Comparison of ENCODE assay signal across 30 cellular contexts in genomic region chr21:36463991-36464390, GRCh38. TPM values are rescaled to one million over a fixed set of nuclear protein-coding genes. Genes with fewer than 3 reads are reported as not detected.
"Had no signal": no experiment of that assay in that cellular context is flagged by ENCODE, and none has a peak within 500 bp of the region (broad histone marks: within the 10 kb centered on the region; RNA-seq: fewer than 3 reads in every experiment).

No MANE protein-coding gene starts in this region.

- H3K27me3 Mint-ChIP-seq: activated B cell treated with CpG ODN at 0.5 μM for 24 hours; activated CD4-positive, alpha-beta memory T cell treated with anti-CD3 and anti-CD28 coated beads, Interleukin-2, amount 10 ng/mL, durations not matched to agents 7 days and 5 days; activated naive CD8-positive, alpha-beta T cell treated with anti-CD3 and anti-CD28 coated beads, Interleukin-2, amount 50 U/mL, for 24 hours had no signal

- H3K36me3 ChIP-seq: ascending aorta had no signal

- H3K27ac Mint-ChIP-seq: activated B cell treated with CpG ODN at 0.5 μM for 24 hours; activated CD4-positive, alpha-beta memory T cell treated with anti-CD3 and anti-CD28 coated beads, Interleukin-2, amount 10 ng/mL, durations not matched to agents 7 days and 5 days; activated naive CD4-positive, alpha-beta T cell treated with anti-CD3 and anti-CD28 coated beads, Interleukin-2, amount 50 U/mL, for 72 hours; activated naive CD8-positive, alpha-beta T cell treated with anti-CD3 and anti-CD28 coated beads, Interleukin-2, amount 50 U/mL, for 24 hours; T-cell had no signal

- H3K27ac ChIP-seq: ascending aorta, body of pancreas, KMS-11, SK-N-MC had no signal

- H3K4me3 ChIP-seq: ascending aorta, body of pancreas, SK-N-MC had no signal

- H3K4me1 ChIP-seq: ascending aorta had no signal

- H3K4me3 Mint-ChIP-seq: activated B cell treated with CpG ODN at 0.5 μM for 24 hours; activated CD4-positive, alpha-beta memory T cell treated with anti-CD3 and anti-CD28 coated beads, Interleukin-2, amount 10 ng/mL, durations not matched to agents 7 days and 5 days; activated naive CD8-positive, alpha-beta T cell treated with anti-CD3 and anti-CD28 coated beads, Interleukin-2, amount 50 U/mL, for 24 hours; T-cell had no signal

- H3K4me1 Mint-ChIP-seq: activated B cell treated with CpG ODN at 0.5 μM for 24 hours; activated CD4-positive, alpha-beta memory T cell treated with anti-CD3 and anti-CD28 coated beads, Interleukin-2, amount 10 ng/mL, durations not matched to agents 7 days and 5 days; activated naive CD8-positive, alpha-beta T cell treated with anti-CD3 and anti-CD28 coated beads, Interleukin-2, amount 50 U/mL, for 24 hours; T-cell had no signal

- ATAC-seq: activated naive CD4-positive, alpha-beta T cell treated with anti-CD3 and anti-CD28 coated beads, Interleukin-2, amount 50 U/mL, for 72 hours; activated naive CD8-positive, alpha-beta T cell treated with anti-CD3 and anti-CD28 coated beads, Interleukin-2, amount 50 U/mL, for 24 hours; body of pancreas; Right ventricle myocardium inferior; T-cell had no signal

- DNase-seq: activated B cell treated with CpG ODN at 0.5 μM for 24 hours; activated CD4-positive, alpha-beta memory T cell treated with anti-CD3 and anti-CD28 coated beads, Interleukin-2, amount 10 ng/mL, durations not matched to agents 7 days and 5 days; activated CD4-positive, alpha-beta T cell treated with anti-CD3 and anti-CD28 coated beads for 1 hour; activated CD4-positive, alpha-beta T cell treated with anti-CD3 and anti-CD28 coated beads, Interleukin-2, amount 50 U/mL, for 1 hour; activated naive CD4-positive, alpha-beta T cell treated with Interleukin-2 at 50 U/mL for 16 hours; activated naive CD8-positive, alpha-beta T cell treated with anti-CD3 and anti-CD28 coated beads, Interleukin-2, amount 50 U/mL, for 24 hours; activated T-cell treated with anti-CD3 and anti-CD28 coated beads for 4 hours; amniotic stem cell; body of pancreas; central memory CD4-positive, alpha-beta T cell; NCI-H1092; NCI-H1417; NCI-H2029; NCI-H2107; NCI-H510A treated with DMSO at 0.1 percent for 48 hours; NCI-H69; T-cell; T-helper 2 cell; T1000 had no signal

- H3K27me3 ChIP-seq: ascending aorta, body of pancreas had no signal

- H3K4me2 ChIP-seq: KMS-11 had no signal

- H3K9me3 Mint-ChIP-seq: activated B cell treated with CpG ODN at 0.5 μM for 24 hours; activated CD4-positive, alpha-beta memory T cell treated with anti-CD3 and anti-CD28 coated beads, Interleukin-2, amount 10 ng/mL, durations not matched to agents 7 days and 5 days; activated naive CD4-positive, alpha-beta T cell treated with anti-CD3 and anti-CD28 coated beads, Interleukin-2, amount 50 U/mL, for 72 hours; activated naive CD8-positive, alpha-beta T cell treated with anti-CD3 and anti-CD28 coated beads, Interleukin-2, amount 50 U/mL, for 24 hours; T-cell had no signal

- H3K9me3 ChIP-seq: ascending aorta, body of pancreas had no signal

- FAIRE-seq: bronchial epithelial cell, TTC549 had no signal

- H3K36me3 Mint-ChIP-seq: activated naive CD4-positive, alpha-beta T cell treated with anti-CD3 and anti-CD28 coated beads, Interleukin-2, amount 50 U/mL, for 72 hours; T-cell had no signal

- H3K9ac ChIP-seq: KMS-11 had no signal

RNA-seq across cellular contexts. Expression of gene CLDN14, which starts 15.9 kb away (rescaled TPM):
- total RNA-seq: activated CD4-positive, alpha-beta memory T cell treated with anti-CD3 and anti-CD28 coated beads, Interleukin-2, amount 10 ng/mL, durations not matched to agents 7 days and 5 days; activated CD8-positive, alpha-beta memory T cell treated with anti-CD3 and anti-CD28 coated beads for 36 hours; activated naive CD4-positive, alpha-beta T cell treated with anti-CD3 and anti-CD28 coated beads, Interleukin-2, amount 50 U/mL, for 72 hours; ascending aorta; bronchial epithelial cell; chondrocyte; MCF 10A; Right ventricle myocardium inferior; RPMI7951; T-cell had no signal
